Comparison of ENCODE assay signal across 16 cellular contexts in the genomic region with DNA sequence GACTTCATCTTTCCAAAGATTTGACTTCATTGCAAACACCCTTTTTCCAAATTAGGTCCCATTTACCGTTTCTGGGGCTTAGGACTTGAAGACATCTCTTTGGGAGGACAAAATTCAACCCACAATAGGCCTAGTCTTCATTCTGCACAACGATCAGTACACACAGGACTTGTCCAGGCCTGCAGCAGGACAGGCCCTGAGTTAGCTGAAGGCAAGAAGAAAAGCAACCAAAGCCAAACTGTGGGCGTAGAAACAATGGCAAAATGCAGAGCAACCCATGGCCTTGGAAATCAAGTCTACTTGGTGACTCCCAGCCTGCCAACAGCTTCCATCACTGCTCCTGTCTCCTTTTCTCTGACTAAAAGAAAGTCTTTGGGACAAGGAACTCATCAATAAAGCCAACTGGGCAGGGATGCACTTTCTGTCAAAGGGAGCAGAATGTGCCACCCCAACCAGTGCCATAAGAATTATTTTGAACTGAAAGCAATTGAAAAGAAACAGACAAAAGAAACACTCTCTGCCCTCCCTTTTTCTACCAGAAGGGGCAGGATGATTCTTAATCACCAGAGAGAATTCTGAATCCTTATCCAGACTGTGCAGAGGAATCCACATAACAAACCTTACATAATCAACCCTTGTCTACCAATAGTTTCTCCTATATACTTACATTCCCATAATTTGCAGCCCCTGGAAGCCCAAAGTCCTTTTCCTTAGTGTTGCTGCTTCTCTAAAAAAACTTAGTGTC.
A peak's percentile ranks its signal among the peaks of the same experiment; 100 is the strongest.
DNase-seq lines count a peak whose midpoint lies in the region; ATAC-seq and TF ChIP-seq lines count a peak whose summit lies in the region.
"Had no signal": no experiment of that assay in that cellular context is flagged by ENCODE, and none has a peak within 500 bp of the region (broad histone marks: within the 10 kb centered on the region; RNA-seq: fewer than 3 reads in every experiment).

No MANE protein-coding gene starts in this region.

- no peak for ATAC-seq in HG03378 (IDR thresholded peaks at IDR 0.05; ENCODE audit: unreplicated experiment)

- no peak overlapping the region for H3K9ac ChIP-seq in OCI-LY1 (ENCODE audit: low read length)
- no peak overlapping the region for H3K9ac ChIP-seq in endodermal cell (ENCODE audit: extremely low read depth, low read length, poor library complexity, severe bottlenecking)

- H3K27ac ChIP-seq in OCI-LY1 (ENCODE audit: low read depth, low read length, poor library complexity, severe bottlenecking) = no peak overlapping the region
- no peak overlapping the region for H3K27ac ChIP-seq in endodermal cell (ENCODE audit: low read depth, low read length)
- H3K27ac ChIP-seq: right atrium auricular region had no signal

- H3K27me3 ChIP-seq in BE2C (no peaks in the 10 kb centered on the region), OCI-LY1 (ENCODE audit: insufficient read depth, low read length) (no peaks in the 10 kb centered on the region), endodermal cell (ENCODE audit: control insufficient read depth, insufficient read depth, low read length, poor library complexity, severe bottlenecking) (no peaks in the 10 kb centered on the region)
- H3K27me3 ChIP-seq: right atrium auricular region had no signal

- peaks cover 13% of the 10 kb centered on the region for H3K4me1 Mint-ChIP-seq in endodermal cell
- H3K4me1 Mint-ChIP-seq in mesothelial cell of epicardium = peaks cover 15% of the 10 kb centered on the region
- H3K4me1 Mint-ChIP-seq in activated naive CD4-positive, alpha-beta T cell treated with anti-CD3 and anti-CD28 coated beads, Interleukin-2, amount 10 ng/mL, durations not matched to agents 7 days and 5 days = no peaks in the 10 kb centered on the region
- H3K4me1 Mint-ChIP-seq: B cell had no signal

- H3K9me3 Mint-ChIP-seq in endodermal cell (no peaks in the 10 kb centered on the region), mesothelial cell of epicardium (no peaks in the 10 kb centered on the region)
- H3K9me3 Mint-ChIP-seq in activated naive CD4-positive, alpha-beta T cell treated with anti-CD3 and anti-CD28 coated beads, Interleukin-2, amount 10 ng/mL, durations not matched to agents 7 days and 5 days = no peaks in the 10 kb centered on the region
- H3K9me3 Mint-ChIP-seq: activated CD4-positive, alpha-beta memory T cell treated with anti-CD3 and anti-CD28 coated beads for 36 hours; nephron progenitor cell had no signal

- CTCF ChIA-PET in activated naive CD4-positive, alpha-beta T cell treated with anti-CD3 and anti-CD28 coated beads, Interleukin-2, amount 10 ng/mL, durations not matched to agents 7 days and 5 days (lab: Charles Lee) = no interaction called here

- 90 to 92% methylated on average over 3 of the region's 3 CpGs for WGBS in endodermal cell (ENCODE audit: insufficient coverage in 1 of 2, insufficient read length in 1 of 2), 2 experiments

- peaks cover 45% of the 10 kb centered on the region for H3K4me1 ChIP-seq in BE2C
- H3K4me1 ChIP-seq in OCI-LY1 (ENCODE audit: insufficient read depth, low read length, severe bottlenecking) = no peaks in the 10 kb centered on the region
- H3K4me1 ChIP-seq in endodermal cell (ENCODE audit: control insufficient read depth, insufficient read depth, low read length) = peaks cover 6% of the 10 kb centered on the region
- H3K4me1 ChIP-seq: right atrium auricular region had no signal

- TF ChIP-seq CTCF in BE2C (IDR thresholded peaks at IDR 0.05; ENCODE audit: low read depth, low read length) (peak; percentile 50), OCI-LY1 (IDR thresholded peaks at IDR 0.05; ENCODE audit: low read length) (peak; percentile 7; the same call in 1 of the 2 replicates), endodermal cell (conservative IDR thresholded peaks at IDR 0.05) (peak; percentile 69), mesothelial cell of epicardium (IDR thresholded peaks at IDR 0.05; ENCODE audit: unreplicated experiment) (peak; percentile 21)

- no peaks in the 10 kb centered on the region for H3F3A ChIP-seq in OCI-LY1 (ENCODE audit: insufficient read depth, low read length)

- H3K9me3 ChIP-seq in BE2C (no peaks in the 10 kb centered on the region), OCI-LY1 (ENCODE audit: low read length) (no peaks in the 10 kb centered on the region), endodermal cell (ENCODE audit: control insufficient read depth, low read length) (no peaks in the 10 kb centered on the region)
- H3K9me3 ChIP-seq: right atrium auricular region had no signal

- no peak overlapping the region for H2AFZ ChIP-seq in OCI-LY1 (ENCODE audit: low read length)

- H3K4me2 ChIP-seq in OCI-LY1 (ENCODE audit: low read length) = no peak overlapping the region

- no peak for DNase-seq in BE2C
- DNase-seq in endodermal cell = no peak
- DNase-seq in mesothelial cell of epicardium (ENCODE audit: low spot score in 2 of 2, unreplicated experiment in 2 of 2) = no peak
- no peak for DNase-seq in AG20443 (ENCODE audit: low spot score)
- DNase-seq in activated naive CD4-positive, alpha-beta T cell treated with anti-CD3 and anti-CD28 coated beads, Interleukin-2, amount 10 ng/mL, durations not matched to agents 7 days and 5 days = no peak
- DNase-seq in GF-D8 (lab: John Stamatoyannopoulos, UW) = no peak
- DNase-seq: activated CD4-positive, alpha-beta memory T cell treated with anti-CD3 and anti-CD28 coated beads for 36 hours; central memory CD4-positive, alpha-beta T cell; effector memory CD4-positive, alpha-beta T cell; mesenchymal stem cell; nephron progenitor cell; stimulated activated CD4-positive, alpha-beta T cell treated with anti-CD3 and anti-CD28 coated beads, Interleukin-1b, Interleukin-23, amount 100 ng/mL, for 48 hours had no signal

- H3K36me3 ChIP-seq in BE2C (no peaks in the 10 kb centered on the region), OCI-LY1 (ENCODE audit: insufficient read depth, low read length) (no peaks in the 10 kb centered on the region), endodermal cell (ENCODE audit: control insufficient read depth, insufficient read depth, low read length) (no peaks in the 10 kb centered on the region)
- H3K36me3 ChIP-seq: right atrium auricular region had no signal

- H3K79me2 ChIP-seq in OCI-LY1 (ENCODE audit: insufficient read depth, low read length) = no peaks in the 10 kb centered on the region

- H3K27me3 Mint-ChIP-seq in endodermal cell (ENCODE audit: insufficient read depth) = no peaks in the 10 kb centered on the region
- no peaks in the 10 kb centered on the region for H3K27me3 Mint-ChIP-seq in mesothelial cell of epicardium (ENCODE audit: low read depth)
- no peaks in the 10 kb centered on the region for H3K27me3 Mint-ChIP-seq in activated naive CD4-positive, alpha-beta T cell treated with anti-CD3 and anti-CD28 coated beads, Interleukin-2, amount 10 ng/mL, durations not matched to agents 7 days and 5 days
- H3K27me3 Mint-ChIP-seq: activated CD4-positive, alpha-beta memory T cell treated with anti-CD3 and anti-CD28 coated beads for 36 hours; B cell had no signal

- H3K9me2 ChIP-seq in OCI-LY1 (ENCODE audit: low read depth, low read length) = no peaks in the 10 kb centered on the region

- no peaks in the 10 kb centered on the region for H3K36me3 Mint-ChIP-seq in endodermal cell (ENCODE audit: low read depth)
- no peaks in the 10 kb centered on the region for H3K36me3 Mint-ChIP-seq in mesothelial cell of epicardium
- H3K36me3 Mint-ChIP-seq in activated naive CD4-positive, alpha-beta T cell treated with anti-CD3 and anti-CD28 coated beads, Interleukin-2, amount 10 ng/mL, durations not matched to agents 7 days and 5 days = no peaks in the 10 kb centered on the region
- H3K36me3 Mint-ChIP-seq: activated CD4-positive, alpha-beta memory T cell treated with anti-CD3 and anti-CD28 coated beads for 36 hours had no signal

- H3K4me3 Mint-ChIP-seq in endodermal cell = no peak overlapping the region
- no peak overlapping the region for H3K4me3 Mint-ChIP-seq in mesothelial cell of epicardium
- H3K4me3 Mint-ChIP-seq in activated naive CD4-positive, alpha-beta T cell treated with anti-CD3 and anti-CD28 coated beads, Interleukin-2, amount 10 ng/mL, durations not matched to agents 7 days and 5 days = no peak overlapping the region
- H3K4me3 Mint-ChIP-seq: activated CD4-positive, alpha-beta memory T cell treated with anti-CD3 and anti-CD28 coated beads for 36 hours; B cell; nephron progenitor cell had no signal

- H3K27ac Mint-ChIP-seq in endodermal cell (no peak overlapping the region), mesothelial cell of epicardium (no peak overlapping the region)
- H3K27ac Mint-ChIP-seq in activated naive CD4-positive, alpha-beta T cell treated with anti-CD3 and anti-CD28 coated beads, Interleukin-2, amount 10 ng/mL, durations not matched to agents 7 days and 5 days = no peak overlapping the region
- H3K27ac Mint-ChIP-seq: activated CD4-positive, alpha-beta memory T cell treated with anti-CD3 and anti-CD28 coated beads for 36 hours; B cell; nephron progenitor cell had no signal

- H3K4me3 ChIP-seq in BE2C (ENCODE audit: low read depth, low read length) (no peak overlapping the region), OCI-LY1 (ENCODE audit: low read depth, low read length, poor library complexity, severe bottlenecking) (no peak overlapping the region), endodermal cell (ENCODE audit: low read length) (no peak overlapping the region)
- H3K4me3 ChIP-seq: right atrium auricular region had no signal

- no peaks in the 10 kb centered on the region for H4K20me1 ChIP-seq in OCI-LY1 (ENCODE audit: insufficient read depth, low read length)

Comparison
In these comparisons a context has a peak if more than half of its experiments do, and no peak if none do; other contexts are left out.
1. CTCF ChIP-seq: peak in every context shown above with its lines; median percentile 69 in endodermal cell; 50 in BE2C; 21 in mesothelial cell of epicardium; 7 in OCI-LY1.